Comparison of ENCODE assay signal across 19 cellular contexts in genomic region chr10:115566867-115567266, GRCh38.
DNase-seq lines count a peak whose midpoint lies in the region; ATAC-seq and TF ChIP-seq lines count a peak whose summit lies in the region.
"Had no signal": no experiment of that assay in that cellular context is flagged by ENCODE, and none has a peak within 500 bp of the region (broad histone marks: within the 10 kb centered on the region; RNA-seq: fewer than 3 reads in every experiment).

No MANE protein-coding gene starts in this region.

- DNase-seq in NCI-H146 (lab: John Stamatoyannopoulos, UW) (peak; percentile 61), NCI-H146 treated with DMSO at 0.1 percent for 48 hours (lab: John Stamatoyannopoulos, UW; ENCODE audit: unreplicated experiment) (no peak), Calu3 (peak; percentile 2), NCI-H2029 (lab: John Stamatoyannopoulos, UW) (peak; percentile 41), left lobe of liver (ENCODE audit: low spot score) (no peak), adrenal gland (no peak), left colon (no peak)
- no peak for DNase-seq in activated naive CD4-positive, alpha-beta T cell treated with anti-CD3 and anti-CD28 coated beads, Interleukin-2, amount 10 ng/mL, durations not matched to agents 7 days and 5 days
- DNase-seq: AML-193, GF-D8, GM23248, MM.1S, NCI-H1694, NCI-H2171 treated with DMSO at 0.1 percent for 48 hours, NCI-H524 treated with DMSO at 0.1 percent for 48 hours had no signal

- WGBS in adrenal gland, 4 donors = 77 to 87% (median 84%) methylated on average over 2 of the region's 2 CpGs

- H3K36me3 Mint-ChIP-seq in Calu3 (ENCODE audit: insufficient read depth, unreplicated experiment) = no peaks in the 10 kb centered on the region
- H3K36me3 Mint-ChIP-seq in activated naive CD4-positive, alpha-beta T cell treated with anti-CD3 and anti-CD28 coated beads, Interleukin-2, amount 10 ng/mL, durations not matched to agents 7 days and 5 days = no peaks in the 10 kb centered on the region

- no peaks in the 10 kb centered on the region for H3K4me1 ChIP-seq in adrenal gland (replicated peaks in 1 of 2)

- no peak overlapping the region for H3K27ac ChIP-seq in adrenal gland
- H3K27ac ChIP-seq: GM23248, HL-60, KMS-11 had no signal

- BruUV-seq in Calu3 (replicated peaks; lab: Mats Ljungman, UMichigan) = no TSS peak

- H3K27ac Mint-ChIP-seq in Calu3 (ENCODE audit: unreplicated experiment) = no peak overlapping the region
- no peak overlapping the region for H3K27ac Mint-ChIP-seq in activated naive CD4-positive, alpha-beta T cell treated with anti-CD3 and anti-CD28 coated beads, Interleukin-2, amount 10 ng/mL, durations not matched to agents 7 days and 5 days

- H3K27me3 ChIP-seq in adrenal gland = no peaks in the 10 kb centered on the region

- no peaks in the 10 kb centered on the region for H3K36me3 ChIP-seq in adrenal gland (replicated peaks in 1 of 2)

- TF ChIP-seq POLR2A in adrenal gland (IDR thresholded peaks at IDR 0.05) = no peak

- H3K27me3 Mint-ChIP-seq in Calu3 (ENCODE audit: unreplicated experiment) = no peaks in the 10 kb centered on the region
- H3K27me3 Mint-ChIP-seq in activated naive CD4-positive, alpha-beta T cell treated with anti-CD3 and anti-CD28 coated beads, Interleukin-2, amount 10 ng/mL, durations not matched to agents 7 days and 5 days = no peaks in the 10 kb centered on the region

- CTCF ChIA-PET in Calu3 (lab: Charles Lee) = no interaction called here
- CTCF ChIA-PET in activated naive CD4-positive, alpha-beta T cell treated with anti-CD3 and anti-CD28 coated beads, Interleukin-2, amount 10 ng/mL, durations not matched to agents 7 days and 5 days (lab: Charles Lee) = no interaction called here

- no peak overlapping the region for H3K4me3 Mint-ChIP-seq in Calu3 (ENCODE audit: low read depth, unreplicated experiment)
- no peak overlapping the region for H3K4me3 Mint-ChIP-seq in activated naive CD4-positive, alpha-beta T cell treated with anti-CD3 and anti-CD28 coated beads, Interleukin-2, amount 10 ng/mL, durations not matched to agents 7 days and 5 days

- intact Hi-C loops in Calu3 (cut with micrococcal nuclease; ENCODE audit: unreplicated experiment) = loop anchor here (5.0 to 10.0 kb wide), 2 partner anchors 135 to 302 kb away; no protein-coding TSS in a partner anchor
- intact Hi-C loops in adrenal gland (cut with DNase I) = no loop called here
- intact Hi-C loops in left colon (cut with DNase I, micrococcal nuclease) = no loop called here

- H3K4me1 Mint-ChIP-seq in Calu3 (ENCODE audit: low read depth, unreplicated experiment) = no peaks in the 10 kb centered on the region
- no peaks in the 10 kb centered on the region for H3K4me1 Mint-ChIP-seq in activated naive CD4-positive, alpha-beta T cell treated with anti-CD3 and anti-CD28 coated beads, Interleukin-2, amount 10 ng/mL, durations not matched to agents 7 days and 5 days

- H3K9me3 Mint-ChIP-seq in Calu3 (ENCODE audit: low read depth, unreplicated experiment) = no peaks in the 10 kb centered on the region
- H3K9me3 Mint-ChIP-seq in activated naive CD4-positive, alpha-beta T cell treated with anti-CD3 and anti-CD28 coated beads, Interleukin-2, amount 10 ng/mL, durations not matched to agents 7 days and 5 days = peaks cover 3% of the 10 kb centered on the region

- no peak overlapping the region for H3K4me3 ChIP-seq in adrenal gland
- H3K4me3 ChIP-seq: GM23248 had no signal

- TF ChIP-seq CTCF in Calu3 (IDR thresholded peaks at IDR 0.05; ENCODE audit: unreplicated experiment) (no peak), adrenal gland (IDR thresholded peaks at IDR 0.05) (no peak)

- ATAC-seq in left lobe of liver (peak; percentile 86), left colon (no peak)
- ATAC-seq: HCT116, SK-N-SH treated with all-trans-retinoic acid at 6 μM for 48 hours had no signal

- no peaks in the 10 kb centered on the region for H3K9me3 ChIP-seq in adrenal gland (replicated peaks in 1 of 3)

Comparison
In these comparisons a context has a peak if more than half of its experiments do, and no peak if none do; other contexts are left out.
1. DNase-seq: peak in NCI-H146 (single experiment), Calu3 (single experiment) and NCI-H2029 (single experiment); none in NCI-H146 treated with DMSO at 0.1 percent for 48 hours (single experiment), left lobe of liver (single experiment), activated naive CD4-positive, alpha-beta T cell treated with anti-CD3 and anti-CD28 coated beads, Interleukin-2, amount 10 ng/mL, durations not matched to agents 7 days and 5 days (single experiment), adrenal gland (0 of 7) and left colon (0 of 2).